1 cellular context compared by ENCODE assay signal in genomic region chr2:119753041-119753929, GRCh38.
TF ChIP-seq lines count a peak whose summit lies in the region.

No MANE protein-coding gene starts in this region.

TF ChIP-seq in A549, 52 proteins besides CTCF, POLR2A, EP300 and RAD21 (continued from another document):
- no peak for TF ChIP-seq REST (IDR thresholded peaks at IDR 0.05)
- TF ChIP-seq E2F6 (IDR thresholded peaks at IDR 0.05; ENCODE audit: borderline replicate concordance, low read depth): no peak
- no peak for TF ChIP-seq RCOR1 (IDR thresholded peaks at IDR 0.05; ENCODE audit: low read depth, low read length)
TF ChIP-seq in A549: peak in this region for 1.
